In the genomic region with DNA sequence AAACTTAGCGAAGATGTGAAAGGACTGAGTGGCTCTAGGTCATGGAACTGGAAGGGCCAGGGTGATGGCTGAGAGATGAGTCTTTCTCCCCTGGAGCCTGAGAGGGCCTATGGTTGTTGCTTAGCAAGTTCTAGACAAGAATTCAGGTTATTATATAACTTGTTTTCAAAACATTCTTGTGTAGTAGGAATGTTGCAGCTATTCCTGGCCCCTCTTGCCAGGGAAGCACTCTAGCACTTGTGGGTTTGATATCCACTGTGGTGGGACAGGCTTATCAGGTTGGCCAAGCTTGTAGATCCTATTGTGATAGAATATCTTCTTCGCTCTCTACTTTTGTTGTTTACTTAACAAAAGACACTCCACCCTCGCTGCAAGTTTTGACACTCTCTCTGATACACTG, we compare ENCODE assay signal across 23 cellular contexts.
DNase-seq lines count a peak whose midpoint lies in the region; ATAC-seq and TF ChIP-seq lines count a peak whose summit lies in the region.
"Had no signal": no experiment of that assay in that cellular context is flagged by ENCODE, and none has a peak within 500 bp of the region (broad histone marks: within the 10 kb centered on the region; RNA-seq: fewer than 3 reads in every experiment).

No MANE protein-coding gene starts in this region.

- H2BK120ac ChIP-seq in trophoblast cell (ENCODE audit: insufficient read depth, low read length, poor library complexity), result no peak overlapping the region

- H3K4me2 ChIP-seq in HCT116 (ENCODE audit: low read length), result peak overlapping the region; percentile 57; the same call in 1 of the 2 replicates
- H3K4me2 ChIP-seq in trophoblast cell (ENCODE audit: low read length), result no peak overlapping the region
- H3K4me2 ChIP-seq: BLaER1 treated with 17β-estradiol and CSF1 and Interleukin-3, amounts not matched to agents 10 nM and 100 nM had no signal

- H3K14ac ChIP-seq in trophoblast cell (ENCODE audit: low read length), result no peak overlapping the region

- no peak overlapping the region for H3K4ac ChIP-seq in trophoblast cell (ENCODE audit: low read depth, low read length)

- H3K4me1 ChIP-seq in HCT116 (ENCODE audit: control insufficient read depth in 1 of 2, insufficient read depth in 2 of 2, low read length in 2 of 2) (peaks cover 40% of the 10 kb centered on the region in 2 experiments), trophoblast cell (ENCODE audit: control insufficient read depth in 1 of 2, insufficient read depth in 2 of 2, low read length in 2 of 2) (peaks cover 3 to 9% of the 10 kb centered on the region in 2 experiments)

- no peak overlapping the region for H3K23ac ChIP-seq in trophoblast cell (ENCODE audit: low read length)

- peaks cover 9% of the 10 kb centered on the region for H3K79me1 ChIP-seq in trophoblast cell (ENCODE audit: low read length)

- no peak for TF ChIP-seq POLR2A in HCT116 (IDR thresholded peaks at IDR 0.05; ENCODE audit: borderline replicate concordance, extremely low read depth, insufficient read depth, insufficient read length)

- intact Hi-C loops in HCT116 (cut with micrococcal nuclease), result loop anchor here (10.0 kb wide), 1 partner anchor 211 kb away; the partner anchor contains the start of gene CITED2

- H3K79me2 ChIP-seq in HCT116 (ENCODE audit: insufficient read depth, low read length) (no peaks in the 10 kb centered on the region), trophoblast cell (ENCODE audit: control insufficient read depth, insufficient read depth, low read length, poor library complexity) (no peaks in the 10 kb centered on the region)

- no peak overlapping the region for H3K4me3 ChIP-seq in HCT116 (replicated peaks in 1 of 2; ENCODE audit: low read depth in 1 of 2, low read length in 2 of 2)
- no peak overlapping the region for H3K4me3 ChIP-seq in trophoblast cell (ENCODE audit: low read depth, low read length)
- H3K4me3 ChIP-seq: BLaER1 treated with 17β-estradiol and CSF1 and Interleukin-3, amounts not matched to agents 10 nM and 100 nM; coronary artery; upper lobe of right lung had no signal

- H4K20me1 ChIP-seq in HCT116 (ENCODE audit: insufficient read depth), result no peaks in the 10 kb centered on the region
- H4K20me1 ChIP-seq: BLaER1 treated with 17β-estradiol and CSF1 and Interleukin-3, amounts not matched to agents 10 nM and 100 nM had no signal

- POLR2A ChIA-PET in HCT116 (lab: Charles Lee), result no interaction called here

- WGBS in trophoblast cell (ENCODE audit: extremely low coverage, insufficient coverage, insufficient read length), result no CpG with 5 or more reads among the region's 3 CpGs

- CTCF ChIA-PET in HCT116 (lab: Charles Lee), result no interaction called here

- no peak overlapping the region for H3K18ac ChIP-seq in trophoblast cell (ENCODE audit: low read length)

- H4K8ac ChIP-seq in trophoblast cell (ENCODE audit: low read depth, low read length), result no peak overlapping the region

- no peak for ATAC-seq in HCT116
- no peak for ATAC-seq in GM21825 (IDR thresholded peaks at IDR 0.05; ENCODE audit: unreplicated experiment)
- ATAC-seq in HG03097 (IDR thresholded peaks at IDR 0.05; ENCODE audit: low FRiP score, unreplicated experiment), result no peak
- ATAC-seq: activated naive CD4-positive, alpha-beta T cell treated with anti-CD3 and anti-CD28 coated beads, Interleukin-2, amount 50 U/mL, for 72 hours; left ventricle myocardium superior; naive thymus-derived CD4-positive, alpha-beta T cell; stimulated activated memory B cell treated with anti-CD40 and anti-IgM and Interleukin-4, amounts not matched to agents 10 μg/mL and 1 μg/mL and 100 μg/mL, for 72 hours; upper lobe of right lung had no signal

- H3K27ac ChIP-seq in HCT116 (ENCODE audit: low read depth, low read length), result no peak overlapping the region
- H3K27ac ChIP-seq in VCaP, result peak overlapping the region; percentile 93
- H3K27ac ChIP-seq in trophoblast cell (ENCODE audit: low read depth, low read length), result peak overlapping the region; percentile 53
- H3K27ac ChIP-seq: BLaER1 treated with 17β-estradiol and CSF1 and Interleukin-3, amounts not matched to agents 10 nM and 100 nM; coronary artery; epithelial cell of prostate; upper lobe of right lung had no signal

- H3K9ac ChIP-seq in HCT116 (ENCODE audit: low read length) (no peak overlapping the region), trophoblast cell (ENCODE audit: low read length) (no peak overlapping the region)
- H3K9ac ChIP-seq: BLaER1 treated with 17β-estradiol and CSF1 and Interleukin-3, amounts not matched to agents 10 nM and 100 nM had no signal

- no peak for TF ChIP-seq RAD21 in HCT116 (IDR thresholded peaks at IDR 0.05; ENCODE audit: low read depth)

- no TSS peak for BruUV-seq in HCT116 (replicated peaks; lab: Mats Ljungman, UMichigan)

- no peaks in the 10 kb centered on the region for H3K36me3 ChIP-seq in HCT116 (ENCODE audit: control insufficient read depth in 1 of 2, insufficient read depth in 2 of 2, low read length in 2 of 2)
- no peaks in the 10 kb centered on the region for H3K36me3 ChIP-seq in trophoblast cell (ENCODE audit: control insufficient read depth in 1 of 2, insufficient read depth in 2 of 2, low read length in 2 of 2)
- H3K36me3 ChIP-seq: BLaER1 treated with 17β-estradiol and CSF1 and Interleukin-3, amounts not matched to agents 10 nM and 100 nM; upper lobe of right lung had no signal

- no peaks in the 10 kb centered on the region for H3K27me3 ChIP-seq in HCT116 (ENCODE audit: insufficient read depth, low read length)
- no peaks in the 10 kb centered on the region for H3K27me3 ChIP-seq in trophoblast cell (ENCODE audit: insufficient read depth, low read length)
- H3K27me3 ChIP-seq: BLaER1 treated with 17β-estradiol and CSF1 and Interleukin-3, amounts not matched to agents 10 nM and 100 nM; upper lobe of right lung had no signal

- H3K9me3 ChIP-seq in HCT116 (ENCODE audit: control insufficient read depth in 1 of 2, insufficient read depth in 1 of 2, low read depth in 1 of 2, low read length in 2 of 2), result no peaks in the 10 kb centered on the region
- H3K9me3 ChIP-seq in trophoblast cell (ENCODE audit: insufficient read depth, low read depth, low read length), result no peaks in the 10 kb centered on the region
- H3K9me3 ChIP-seq: BLaER1 treated with 17β-estradiol and CSF1 and Interleukin-3, amounts not matched to agents 10 nM and 100 nM; upper lobe of right lung had no signal

- RAD21 ChIA-PET in HCT116 (lab: Charles Lee; ENCODE audit: low non-redundant PET in 1 of 2, low total read pairs in 2 of 2, uncharacterized antibody in 2 of 2, unreplicated experiment in 2 of 2), result no interaction called here

- no peak for DNase-seq in HCT116 (ENCODE audit: low read depth, low spot score)
- peak; percentile 69 for DNase-seq in islet precursor cell
- peak; percentile 92 to 96 for DNase-seq in trophoblast cell
- no peak for DNase-seq in UCSD-AML1 (lab: John Stamatoyannopoulos, UW; ENCODE audit: unreplicated experiment)
- DNase-seq in GM19240 (ENCODE audit: insufficient read length, low spot score), result no peak
- DNase-seq: activated CD4-positive, alpha-beta T cell treated with anti-CD3 and anti-CD28 coated beads for 48 hours; anterior cingulate cortex; effector CD8-positive, alpha-beta T cell; left ventricle myocardium superior; naive thymus-derived CD4-positive, alpha-beta T cell; NCI-H146; NCI-H446 treated with DMSO at 0.1 percent for 48 hours; occipital lobe; SHP77 treated with DMSO at 0.1 percent for 48 hours; upper lobe of right lung had no signal

- TF ChIP-seq CTCF in HCT116 (IDR thresholded peaks at IDR 0.05 in 2 of 3, conservative IDR thresholded peaks at IDR 0.05 in 1 of 3; ENCODE audit: borderline replicate concordance in 1 of 3, insufficient read depth in 1 of 3, low read depth in 2 of 3, low read length in 2 of 3) (no peak), VCaP (conservative IDR thresholded peaks at IDR 0.05) (no peak)

- H2BK12ac ChIP-seq in trophoblast cell (ENCODE audit: low read length), result peak overlapping the region; percentile 37

- H2AFZ ChIP-seq in HCT116 (ENCODE audit: low read depth, low read length, poor library complexity, severe bottlenecking) (peak overlapping the region; percentile 91), trophoblast cell (ENCODE audit: insufficient read depth, low read length, poor library complexity) (no peak overlapping the region)

- H2AK5ac ChIP-seq in trophoblast cell (ENCODE audit: low read length), result no peak overlapping the region

- no peak overlapping the region for H4K91ac ChIP-seq in trophoblast cell (ENCODE audit: low read depth, low read length)

- H4K12ac ChIP-seq in trophoblast cell (ENCODE audit: low read depth, low read length), result no peak overlapping the region

- no peak overlapping the region for H2BK5ac ChIP-seq in trophoblast cell (ENCODE audit: low read depth, low read length, poor library complexity)

- no peaks in the 10 kb centered on the region for H3K9me2 ChIP-seq in HCT116 (ENCODE audit: insufficient read depth)

TF ChIP-seq in HCT116, 20 proteins besides CTCF, POLR2A, EP300 and RAD21:
- no peak for TF ChIP-seq EGR1 (IDR thresholded peaks at IDR 0.05; ENCODE audit: low read depth)

Comparison
In these comparisons a context has a peak if more than half of its experiments do, and no peak if none do; other contexts are left out.
1. DNase-seq: peak in islet precursor cell (single experiment) and trophoblast cell (2 of 2); none in HCT116 (single experiment), UCSD-AML1 (single experiment) and GM19240 (single experiment).